In genomic region chr12:64362721-64363305, GRCh38 we compare ENCODE assay signal across 32 cellular contexts. TPM values are rescaled to one million over a fixed set of nuclear protein-coding genes. Genes with fewer than 3 reads are reported as not detected.
"Had no signal": no experiment of that assay in that cellular context is flagged by ENCODE, and none has a peak within 500 bp of the region (broad histone marks: within the 10 kb centered on the region; RNA-seq: fewer than 3 reads in every experiment).

No MANE protein-coding gene starts in this region.

- H3K27me3 ChIP-seq: brain microvascular endothelial cell had no signal

- H3K36me3 ChIP-seq: brain microvascular endothelial cell had no signal

- H3K27me3 Mint-ChIP-seq: activated CD4-positive, alpha-beta memory T cell treated with anti-CD3 and anti-CD28 coated beads, Interleukin-2, amount 10 ng/mL, durations not matched to agents 7 days and 5 days; activated CD8-positive, alpha-beta memory T cell treated with anti-CD3 and anti-CD28 coated beads, Interleukin-2, amount 10 ng/mL, durations not matched to agents 7 days and 5 days; activated naive CD4-positive, alpha-beta T cell treated with anti-CD3 and anti-CD28 coated beads, Interleukin-2, amount 10 ng/mL, durations not matched to agents 7 days and 5 days; activated naive CD8-positive, alpha-beta T cell had no signal

- H3K9me3 Mint-ChIP-seq: activated CD4-positive, alpha-beta memory T cell treated with anti-CD3 and anti-CD28 coated beads, Interleukin-2, amount 10 ng/mL, durations not matched to agents 7 days and 5 days; activated naive CD4-positive, alpha-beta T cell treated with anti-CD3 and anti-CD28 coated beads, Interleukin-2, amount 10 ng/mL, durations not matched to agents 7 days and 5 days had no signal

- H3K4me1 Mint-ChIP-seq: activated CD4-positive, alpha-beta memory T cell treated with anti-CD3 and anti-CD28 coated beads, Interleukin-2, amount 10 ng/mL, durations not matched to agents 7 days and 5 days; activated CD8-positive, alpha-beta memory T cell treated with anti-CD3 and anti-CD28 coated beads, Interleukin-2, amount 10 ng/mL, durations not matched to agents 7 days and 5 days; activated naive CD4-positive, alpha-beta T cell treated with anti-CD3 and anti-CD28 coated beads, Interleukin-2, amount 10 ng/mL, durations not matched to agents 7 days and 5 days had no signal

- H3K27ac ChIP-seq: brain microvascular endothelial cell, VCaP had no signal

- DNase-seq: activated CD4-positive, alpha-beta memory T cell treated with anti-CD3 and anti-CD28 coated beads, Interleukin-2, amount 10 ng/mL, durations not matched to agents 7 days and 5 days; activated CD4-positive, alpha-beta T cell treated with anti-CD3 and anti-CD28 coated beads for 1 hour; activated CD4-positive, alpha-beta T cell treated with anti-CD3 and anti-CD28 coated beads for 48 hours; activated CD4-positive, CD25-positive, alpha-beta regulatory T cell; activated CD8-positive, alpha-beta memory T cell treated with anti-CD3 and anti-CD28 coated beads for 24 hours; activated CD8-positive, alpha-beta memory T cell treated with anti-CD3 and anti-CD28 coated beads, Interleukin-2, amount 10 ng/mL, durations not matched to agents 7 days and 5 days; activated CD8-positive, alpha-beta memory T cell treated with anti-CD3 and anti-CD28 coated beads, Interleukin-2, amount 50 U/mL, for 48 hours; activated effector memory CD4-positive, alpha-beta T cell treated with Interleukin-2 at 50 U/mL for 16 hours; activated naive CD4-positive, alpha-beta T cell treated with anti-CD3 and anti-CD28 coated beads, Interleukin-2, amount 10 ng/mL, durations not matched to agents 7 days and 5 days; activated T-cell treated with anti-CD3 and anti-CD28 coated beads, Interleukin-2, amount 50 U/mL, for 48 hours; amniotic stem cell; aorta; brain microvascular endothelial cell; central memory CD4-positive, alpha-beta T cell; Karpas-422; NCI-H1048; NCI-H1105 treated with DMSO at 0.1 percent for 48 hours; NCI-H1436; NCI-H1694; NCI-H1930; NCI-H2081 treated with DMSO at 0.1 percent for 48 hours; NCI-H226; NCI-H524 treated with DMSO at 0.1 percent for 48 hours; Right ventricle myocardium superior; SW 1271; T-helper 1 cell; T-helper 2 cell; T-helper 9 cell had no signal

- H3K27ac Mint-ChIP-seq: activated CD4-positive, alpha-beta memory T cell treated with anti-CD3 and anti-CD28 coated beads, Interleukin-2, amount 10 ng/mL, durations not matched to agents 7 days and 5 days; activated CD8-positive, alpha-beta memory T cell treated with anti-CD3 and anti-CD28 coated beads, Interleukin-2, amount 10 ng/mL, durations not matched to agents 7 days and 5 days; activated naive CD4-positive, alpha-beta T cell treated with anti-CD3 and anti-CD28 coated beads, Interleukin-2, amount 10 ng/mL, durations not matched to agents 7 days and 5 days; activated naive CD8-positive, alpha-beta T cell had no signal

- H3K36me3 Mint-ChIP-seq: activated CD8-positive, alpha-beta memory T cell treated with anti-CD3 and anti-CD28 coated beads, Interleukin-2, amount 10 ng/mL, durations not matched to agents 7 days and 5 days; activated naive CD4-positive, alpha-beta T cell treated with anti-CD3 and anti-CD28 coated beads, Interleukin-2, amount 10 ng/mL, durations not matched to agents 7 days and 5 days; activated naive CD8-positive, alpha-beta T cell had no signal

- H3K4me3 Mint-ChIP-seq: activated CD4-positive, alpha-beta memory T cell treated with anti-CD3 and anti-CD28 coated beads, Interleukin-2, amount 10 ng/mL, durations not matched to agents 7 days and 5 days; activated CD8-positive, alpha-beta memory T cell treated with anti-CD3 and anti-CD28 coated beads, Interleukin-2, amount 10 ng/mL, durations not matched to agents 7 days and 5 days; activated naive CD4-positive, alpha-beta T cell treated with anti-CD3 and anti-CD28 coated beads, Interleukin-2, amount 10 ng/mL, durations not matched to agents 7 days and 5 days; activated naive CD8-positive, alpha-beta T cell had no signal

RNA-seq across cellular contexts. Expression of gene C12orf56, which starts 27.7 kb away (rescaled TPM):
- total RNA-seq: activated CD8-positive, alpha-beta memory T cell treated with anti-CD3 and anti-CD28 coated beads, Interleukin-2, amount 10 ng/mL, durations not matched to agents 7 days and 5 days; aorta; MCF 10A; OCI-LY7; Right ventricle myocardium superior had no signal
